Comparison of ENCODE assay signal across 23 cellular contexts in the genomic region with DNA sequence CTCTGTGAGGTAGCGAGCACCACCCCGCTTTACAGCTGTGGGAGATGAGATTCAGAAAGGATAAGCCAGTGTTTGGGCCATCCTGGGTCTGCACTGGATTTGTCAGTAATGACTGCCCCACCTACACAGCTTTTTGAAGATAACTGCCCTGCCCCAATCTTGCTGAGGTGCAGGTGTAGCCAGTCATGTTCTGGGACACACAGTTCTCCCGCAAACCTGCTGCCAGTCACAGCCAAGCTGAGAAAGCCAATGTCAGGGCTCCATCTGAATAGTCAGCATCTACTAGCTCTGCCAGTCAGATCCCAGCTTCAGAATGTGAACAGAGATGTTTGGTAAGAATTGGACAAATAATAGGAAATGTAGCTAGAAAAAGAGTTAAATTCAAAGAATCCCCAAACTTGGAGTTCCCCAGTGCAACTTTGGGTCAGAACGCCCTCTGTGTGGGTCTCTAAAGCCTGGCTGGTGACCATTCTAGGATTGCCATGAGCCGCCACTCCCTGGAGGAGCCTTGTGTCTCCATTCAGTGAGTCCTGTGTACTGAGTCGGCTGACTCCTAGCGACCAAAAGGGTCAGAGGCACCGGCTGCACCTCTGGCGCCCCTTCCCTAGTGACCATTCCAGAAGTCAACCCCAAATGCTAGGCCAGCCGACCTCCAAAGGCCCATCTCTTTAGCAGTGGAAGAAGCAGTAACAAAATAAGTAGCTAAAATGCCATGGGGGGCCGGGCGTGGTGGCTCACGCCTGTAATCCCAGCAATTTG. TPM values are rescaled to one million over a fixed set of nuclear protein-coding genes. Genes with fewer than 3 reads are reported as not detected.
"Had no signal": no experiment of that assay in that cellular context is flagged by ENCODE, and none has a peak within 500 bp of the region (broad histone marks: within the 10 kb centered on the region; RNA-seq: fewer than 3 reads in every experiment).

No MANE protein-coding gene starts in this region.

- DNase-seq: activated naive CD4-positive, alpha-beta T cell treated with Interleukin-2 at 50 U/mL for 16 hours; activated naive CD8-positive, alpha-beta T cell treated with anti-CD3 and anti-CD28 coated beads for 36 hours; activated T-cell treated with anti-CD3 and anti-CD28 coated beads, Interleukin-2, amount 50 U/mL, for 24 hours; cerebellar nuclear complex; cortex of kidney; left lung; mammary epithelial cell; nucleus accumbens; stimulated activated CD4-positive, alpha-beta T cell treated with anti-CD3 and anti-CD28 coated beads, Interleukin-2, amount 100 ng/mL, for 24 hours; stomach; T-helper 1 cell had no signal

- H3K4me3 Mint-ChIP-seq: activated naive CD8-positive, alpha-beta T cell treated with anti-CD3 and anti-CD28 coated beads for 36 hours; activated T-cell treated with anti-CD3 and anti-CD28 coated beads, Interleukin-2, amount 50 U/mL, for 24 hours; activated T-helper 17 cell treated with anti-CD3 and anti-CD28 coated beads, Interleukin-2, amount 50 U/mL, for 72 hours; nephron; stimulated activated memory B cell treated with anti-CD40 and anti-IgM and Interleukin-4, amounts not matched to agents 10 μg/mL and 1 μg/mL and 100 μg/mL, for 72 hours; WTC11 had no signal

- H3K27ac Mint-ChIP-seq: activated naive CD8-positive, alpha-beta T cell treated with anti-CD3 and anti-CD28 coated beads for 36 hours; activated T-cell treated with anti-CD3 and anti-CD28 coated beads, Interleukin-2, amount 50 U/mL, for 24 hours; activated T-helper 17 cell treated with anti-CD3 and anti-CD28 coated beads, Interleukin-2, amount 50 U/mL, for 72 hours; nephron; stimulated activated memory B cell treated with anti-CD40 and anti-IgM and Interleukin-4, amounts not matched to agents 10 μg/mL and 1 μg/mL and 100 μg/mL, for 72 hours; WTC11 had no signal

- H3K27ac ChIP-seq: breast epithelium, epithelial cell of prostate, left lung, skin epidermis, stomach, suprapubic skin, tibial nerve had no signal

- H3K36me3 Mint-ChIP-seq: activated naive CD8-positive, alpha-beta T cell treated with anti-CD3 and anti-CD28 coated beads for 36 hours; stimulated activated memory B cell treated with anti-CD40 and anti-IgM and Interleukin-4, amounts not matched to agents 10 μg/mL and 1 μg/mL and 100 μg/mL, for 72 hours; WTC11 had no signal

- H3K36me3 ChIP-seq: breast epithelium, left lung, stomach, suprapubic skin, tibial nerve had no signal

- H3K9me3 Mint-ChIP-seq: activated naive CD8-positive, alpha-beta T cell treated with anti-CD3 and anti-CD28 coated beads for 36 hours; activated T-cell treated with anti-CD3 and anti-CD28 coated beads, Interleukin-2, amount 50 U/mL, for 24 hours; activated T-helper 17 cell treated with anti-CD3 and anti-CD28 coated beads, Interleukin-2, amount 50 U/mL, for 72 hours; nephron; stimulated activated memory B cell treated with anti-CD40 and anti-IgM and Interleukin-4, amounts not matched to agents 10 μg/mL and 1 μg/mL and 100 μg/mL, for 72 hours; WTC11 had no signal

- ATAC-seq: activated T-helper 17 cell treated with anti-CD3 and anti-CD28 coated beads, Interleukin-2, amount 50 U/mL, for 72 hours; left lung; stimulated activated memory B cell treated with anti-CD40 and anti-IgM and Interleukin-4, amounts not matched to agents 10 μg/mL and 1 μg/mL and 100 μg/mL, for 72 hours; WTC11 had no signal

- H3K27me3 ChIP-seq: breast epithelium, left lung, stomach, suprapubic skin, tibial nerve had no signal

- H3K4me3 ChIP-seq: breast epithelium, left lung, skin epidermis, stomach, suprapubic skin, tibial nerve had no signal

- H3K9me3 ChIP-seq: breast epithelium, left lung, stomach, suprapubic skin, tibial nerve had no signal

RNA-seq across cellular contexts. Expression of a gene that starts 2.4 kb away (rescaled TPM):
- total RNA-seq: activated naive CD8-positive, alpha-beta T cell treated with anti-CD3 and anti-CD28 coated beads for 36 hours; astrocyte; fibroblast of villous mesenchyme; kidney epithelial cell; mammary epithelial cell; tibial nerve had no signal
- polyA plus RNA-seq: mammary epithelial cell had no signal
